9 cellular contexts compared by ENCODE assay signal in the genomic region with DNA sequence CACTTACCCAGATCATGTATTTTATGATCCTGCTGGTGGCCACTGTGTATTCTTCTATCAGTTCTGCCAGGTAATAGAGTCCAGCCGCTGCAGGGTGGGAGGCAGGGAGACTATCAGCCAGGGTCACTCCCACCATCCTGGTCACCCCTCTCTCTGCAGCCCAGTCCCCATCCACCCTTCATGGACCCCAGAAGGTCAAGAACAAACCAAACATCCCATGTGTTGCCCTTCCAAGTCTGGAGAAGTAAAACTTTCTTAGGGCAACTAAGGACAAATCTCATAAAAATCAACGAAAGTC. TPM values are rescaled to one million over a fixed set of nuclear protein-coding genes. Genes with fewer than 3 reads are reported as not detected.
DNase-seq lines count a peak whose midpoint lies in the region; ATAC-seq, FAIRE-seq and TF ChIP-seq lines count a peak whose summit lies in the region.
"Had no signal": no experiment of that assay in that cellular context is flagged by ENCODE, and none has a peak within 500 bp of the region (broad histone marks: within the 10 kb centered on the region; RNA-seq: fewer than 3 reads in every experiment).

No MANE protein-coding gene starts in this region.

- no peak for TF ChIP-seq CTCF in Caco-2 (IDR thresholded peaks at IDR 0.05; ENCODE audit: insufficient read depth in 1 of 2, low read depth in 1 of 2, low read length in 1 of 2, severe bottlenecking in 1 of 2, unreplicated experiment in 1 of 2)
- TF ChIP-seq CTCF in OCI-LY7 (conservative IDR thresholded peaks at IDR 0.05; ENCODE audit: low read length), result no peak
- TF ChIP-seq CTCF in esophagus muscularis mucosa (IDR thresholded peaks at IDR 0.05), result no peak
- no peak for TF ChIP-seq CTCF in pancreas (IDR thresholded peaks at IDR 0.05)

- 51% methylated on average over 2 of the region's 2 CpGs for WGBS in esophagus muscularis mucosa
- 24 to 32% methylated on average over 2 of the region's 2 CpGs for WGBS in pancreas, 2 donors

- no peaks in the 10 kb centered on the region for H3K9me3 Mint-ChIP-seq in Caco-2 (ENCODE audit: unreplicated experiment)

- H3K36me3 Mint-ChIP-seq in Caco-2 (ENCODE audit: insufficient read depth, unreplicated experiment), result peaks cover 8% of the 10 kb centered on the region

- H3K4me1 Mint-ChIP-seq in Caco-2 (ENCODE audit: low read depth, unreplicated experiment), result no peaks in the 10 kb centered on the region

- POLR2A ChIA-PET in Caco-2 (lab: Charles Lee), result no interaction called here
- POLR2A ChIA-PET in OCI-LY7 (lab: Charles Lee), result no interaction called here

- H3K4me3 Mint-ChIP-seq in Caco-2 (ENCODE audit: unreplicated experiment), result peak overlapping the region; percentile 93

- H3K9me2 ChIP-seq in OCI-LY7 (ENCODE audit: insufficient read depth, low read length), result no peaks in the 10 kb centered on the region

- peak overlapping the region; percentile 61 for H3K27ac Mint-ChIP-seq in Caco-2 (ENCODE audit: unreplicated experiment)

- peak overlapping the region; percentile 73 for H3K4me3 ChIP-seq in Caco-2 (ENCODE audit: low read depth, low read length)
- peak overlapping the region; percentile 100 for H3K4me3 ChIP-seq in OCI-LY7 (ENCODE audit: low read depth, low read length, poor library complexity, severe bottlenecking)
- peak overlapping the region; percentile 90 to 100 (median 97) for H3K4me3 ChIP-seq in esophagus muscularis mucosa
- peak overlapping the region in 3 of 4 donors; percentile 94 to 100 (median 98) for H3K4me3 ChIP-seq in pancreas

- peaks cover 13% of the 10 kb centered on the region for H3K4me1 ChIP-seq in Caco-2
- peaks cover 19% of the 10 kb centered on the region for H3K4me1 ChIP-seq in OCI-LY7 (ENCODE audit: insufficient read depth, low read length, poor library complexity, severe bottlenecking)
- H3K4me1 ChIP-seq in esophagus muscularis mucosa, result peaks cover 16 to 45% (median 36%) of the 10 kb centered on the region in 4 donors
- H3K4me1 ChIP-seq in pancreas, result peaks cover 0 to 12% (median 8%) of the 10 kb centered on the region in 3 donors

- no peaks in the 10 kb centered on the region for H3K9me3 ChIP-seq in Caco-2
- no peaks in the 10 kb centered on the region for H3K9me3 ChIP-seq in OCI-LY7 (ENCODE audit: low read length)
- no peaks in the 10 kb centered on the region for H3K9me3 ChIP-seq in esophagus muscularis mucosa
- H3K9me3 ChIP-seq in pancreas, result no peaks in the 10 kb centered on the region

- H3K79me2 ChIP-seq in OCI-LY7 (ENCODE audit: insufficient read depth, low read depth, low read length), result peaks cover 20% of the 10 kb centered on the region

- FAIRE-seq in pancreas (lab: Jason Lieb, UNC), result no peak

- peak overlapping the region; percentile 100 for H3K4me2 ChIP-seq in OCI-LY7 (ENCODE audit: low read length)

- DNase-seq in Caco-2 (no peak), OCI-LY7 (ENCODE audit: low spot score) (no peak), esophagus muscularis mucosa (ENCODE audit: extremely low spot score) (peak; percentile 50), pancreas (no peak), NCI-H2081 (lab: John Stamatoyannopoulos, UW) (no peak)
- no peak for DNase-seq in activated CD4-positive, CD25-positive, alpha-beta regulatory T cell (lab: John Stamatoyannopoulos, UW)
- no peak for DNase-seq in stimulated activated CD4-positive, alpha-beta T cell treated with anti-CD3 and anti-CD28 coated beads, Interleukin-2, amount 100 ng/mL, for 48 hours
- DNase-seq: kidney glomerular epithelial cell had no signal

- H3K27ac ChIP-seq in OCI-LY7 (ENCODE audit: low read depth, low read length, poor library complexity, severe bottlenecking), result no peak overlapping the region
- peak overlapping the region; percentile 82 to 90 (median 86) for H3K27ac ChIP-seq in esophagus muscularis mucosa (replicated peaks in 1 of 4)
- H3K27ac ChIP-seq in pancreas, result no peak overlapping the region

- no TSS peak for BruUV-seq in Caco-2 (replicated peaks; lab: Mats Ljungman, UMichigan)
- no TSS peak for BruUV-seq in OCI-LY7 (replicated peaks; lab: Mats Ljungman, UMichigan)

- H3K36me3 ChIP-seq in Caco-2 (ENCODE audit: control insufficient read depth, insufficient read depth, low read length) (no peaks in the 10 kb centered on the region), OCI-LY7 (ENCODE audit: insufficient read depth, low read length) (peaks cover 41% of the 10 kb centered on the region; the same call in 1 of the 2 replicates), esophagus muscularis mucosa (peaks cover 5 to 37% (median 34%) of the 10 kb centered on the region in 4 donors), pancreas (peaks cover 4 to 7% (median 6%) of the 10 kb centered on the region in 3 donors)

- H3K27me3 ChIP-seq in Caco-2 (replicated peaks; ENCODE audit: control insufficient read depth, insufficient read depth, low read length) (no peaks in the 10 kb centered on the region), esophagus muscularis mucosa (peaks cover 0 to 3% (median 0%) of the 10 kb centered on the region in 4 donors), pancreas (no peaks in the 10 kb centered on the region)

- peaks cover 13% of the 10 kb centered on the region for H4K20me1 ChIP-seq in OCI-LY7 (ENCODE audit: insufficient read depth, low read length)

- no peak for TF ChIP-seq EP300 in esophagus muscularis mucosa (IDR thresholded peaks at IDR 0.05)

- CTCF ChIA-PET in Caco-2 (lab: Charles Lee), result interaction anchor here (1.0 kb wide), 1 partner anchor 700 kb away, joined by 3 read pairs; a partner anchor contains a TSS
- CTCF ChIA-PET in OCI-LY7 (lab: Charles Lee; ENCODE audit: unreplicated experiment), result no interaction called here

- no peak for ATAC-seq in pancreas
- ATAC-seq in GM19463 (IDR thresholded peaks at IDR 0.05; ENCODE audit: unreplicated experiment), result no peak

- TF ChIP-seq POLR2A in esophagus muscularis mucosa (IDR thresholded peaks at IDR 0.05; ENCODE audit: low read depth), result no peak

- no peaks in the 10 kb centered on the region for H3K27me3 Mint-ChIP-seq in Caco-2 (ENCODE audit: insufficient read depth, unreplicated experiment)

- intact Hi-C loops in Caco-2 (cut with micrococcal nuclease; ENCODE audit: unreplicated experiment), result no loop called here
- intact Hi-C loops in OCI-LY7 (cut with micrococcal nuclease; ENCODE audit: unreplicated experiment), result no loop called here
- intact Hi-C loops in esophagus muscularis mucosa (cut with DNase I), result no loop called here
- intact Hi-C loops in pancreas (cut with DNase I), result no loop called here

- H2AFZ ChIP-seq in OCI-LY7 (ENCODE audit: low read length), result no peak overlapping the region

RNA-seq across cellular contexts. Expression of a gene that starts 1.0 kb away (rescaled TPM):
- total RNA-seq in Caco-2 (2022), result 64.1 and 70.0 TPM in 2 replicates
- 26.7 and 34.5 TPM in 2 replicates for total RNA-seq in OCI-LY7 (2014; rRNA removed; shearing (Covaris generic))
- total RNA-seq in OCI-LY7 (2022), result 45.8 and 57.7 TPM in 2 replicates
- total RNA-seq in esophagus muscularis mucosa, result 10 to 100 TPM; 21.6 to 37.7 (median 33.3) TPM
- 10 to 100 TPM; 37.5 to 46.2 (median 43.7) TPM for total RNA-seq in pancreas
- polyA plus RNA-seq in pancreas, result 10 to 100 TPM; 19.0 to 24.9 TPM

RNA-seq across cellular contexts. Expression of a gene that starts 15.2 kb away (rescaled TPM):
- total RNA-seq in Caco-2 (2022) (0.16 and 0.28 TPM in 2 replicates), OCI-LY7 (2022) (not detected in 2 replicates), esophagus muscularis mucosa (1 to 10 TPM in 1 of 4 donors, under 1 TPM in 3; under 0.01 to 3.2 (median 0.82) TPM), pancreas (1 to 10 TPM; 3.5 to 9.0 (median 5.6) TPM)
- total RNA-seq in OCI-LY7 (2014; rRNA removed; shearing (Covaris generic)), result not detected in 2 replicates
- polyA plus RNA-seq in pancreas, result 10 to 100 TPM in 1 of 2 donors, 1 to 10 TPM in 1; 7.8 to 10.2 TPM

RNA-seq across cellular contexts. Expression of a gene that starts 57.9 kb away (rescaled TPM):
- total RNA-seq in Caco-2 (2022) (2.6 and 4.0 TPM in 2 replicates), OCI-LY7 (2022) (not detected in 2 replicates), esophagus muscularis mucosa (1 to 10 TPM in 1 of 4 donors, under 1 TPM in 1, not detected in 2; 0.83 to 1.6 TPM), pancreas (1 to 10 TPM; 1.4 to 3.1 (median 2.4) TPM)
- not detected in 2 replicates for total RNA-seq in OCI-LY7 (2014; rRNA removed; shearing (Covaris generic))
- polyA plus RNA-seq in pancreas, result 10 to 100 TPM; 10.9 to 17.0 TPM

Comparison
In these comparisons a context has a peak if more than half of its experiments do, and no peak if none do; other contexts are left out.
1. H3K27ac ChIP-seq: peak in esophagus muscularis mucosa (4 of 4); none in OCI-LY7 (single experiment) and pancreas (0 of 4).
2. Peak in every context shown above with its lines, with median percentiles within 50 percentile points of each other: H3K4me3 ChIP-seq.